ENCODE assay signal across 10 cellular contexts in genomic region chr2:44954902-44955592, GRCh38. TPM values are rescaled to one million over a fixed set of nuclear protein-coding genes. Genes with fewer than 3 reads are reported as not detected.
DNase-seq lines count a peak whose midpoint lies in the region; ATAC-seq and TF ChIP-seq lines count a peak whose summit lies in the region.
"Had no signal": no experiment of that assay in that cellular context is flagged by ENCODE, and none has a peak within 500 bp of the region (broad histone marks: within the 10 kb centered on the region; RNA-seq: fewer than 3 reads in every experiment).

No MANE protein-coding gene starts in this region.

- H3K27ac ChIP-seq in coronary artery = no peak overlapping the region

- peak overlapping the region; percentile 56 for H3K4me3 Mint-ChIP-seq in osteocyte (ENCODE audit: unreplicated experiment)
- H3K4me3 Mint-ChIP-seq: immature natural killer cell had no signal

- H3K4me3 ChIP-seq in GM08714 (ENCODE audit: low read length) (peak overlapping the region; percentile 1; the same call in 1 of the 2 replicates), coronary artery (peak overlapping the region; percentile 58)
- H3K4me3 ChIP-seq in Jurkat, Clone E6-1 (ENCODE audit: low read length) = peak overlapping the region; percentile 43

- no peaks in the 10 kb centered on the region for H3K36me3 Mint-ChIP-seq in osteocyte (ENCODE audit: unreplicated experiment)
- H3K36me3 Mint-ChIP-seq: immature natural killer cell had no signal

- peaks cover 18% of the 10 kb centered on the region for H3K27me3 Mint-ChIP-seq in osteocyte (ENCODE audit: unreplicated experiment)

- ATAC-seq in HG02973 (IDR thresholded peaks at IDR 0.05; ENCODE audit: unreplicated experiment) (no peak), HG03457 (IDR thresholded peaks at IDR 0.05; ENCODE audit: unreplicated experiment) (no peak), omental fat pad (ENCODE audit: low FRiP score) (no peak)

- no peak overlapping the region for H3K27ac Mint-ChIP-seq in osteocyte (ENCODE audit: unreplicated experiment)
- H3K27ac Mint-ChIP-seq: immature natural killer cell had no signal

- H3K4me1 Mint-ChIP-seq in osteocyte (ENCODE audit: unreplicated experiment) = peaks cover 29% of the 10 kb centered on the region

- TF ChIP-seq CTCF in coronary artery (IDR thresholded peaks at IDR 0.05) (no peak), osteocyte (IDR thresholded peaks at IDR 0.05) (no peak), omental fat pad (IDR thresholded peaks at IDR 0.05) (no peak)

- no peak for DNase-seq in Jurkat, Clone E6-1 (ENCODE audit: low read depth, low spot score)
- DNase-seq in coronary artery (ENCODE audit: low spot score) (no peak), osteocyte (ENCODE audit: extremely low spot score, unreplicated experiment) (no peak), T1000 (lab: John Stamatoyannopoulos, UW) (no peak), omental fat pad (ENCODE audit: low spot score) (no peak)

- no peaks in the 10 kb centered on the region for H3K9me3 Mint-ChIP-seq in osteocyte (ENCODE audit: unreplicated experiment)

RNA-seq across cellular contexts. Expression of gene SIX3, which starts 13.5 kb away (rescaled TPM):
- 1.7 TPM for polyA plus RNA-seq in Jurkat, Clone E6-1 (2012; ENCODE audit: insufficient read depth, insufficient read length)
- not detected in 2 replicates for total RNA-seq in osteocyte
- total RNA-seq in omental fat pad = not detected
- total RNA-seq: M059J had no signal
- polyA plus RNA-seq: immature natural killer cell had no signal

RNA-seq across cellular contexts. Expression of gene SIX2, which starts 54.2 kb away (rescaled TPM):
- not detected for polyA plus RNA-seq in Jurkat, Clone E6-1 (2012; ENCODE audit: insufficient read depth, insufficient read length)
- total RNA-seq in osteocyte (42.8 and 45.9 TPM in 2 replicates), omental fat pad (10 to 100 TPM in 3 of 4 donors, 1 to 10 TPM in 1; 3.6 to 26.3 (median 12.7) TPM)
- polyA plus RNA-seq: immature natural killer cell had no signal

Comparison
In these comparisons a context has a peak if more than half of its experiments do, and no peak if none do; other contexts are left out.
1. H3K4me3 ChIP-seq: peak in every context shown above with its lines; median percentile 58 in coronary artery; 43 in Jurkat, Clone E6-1; 1 in GM08714.